In the genomic region with DNA sequence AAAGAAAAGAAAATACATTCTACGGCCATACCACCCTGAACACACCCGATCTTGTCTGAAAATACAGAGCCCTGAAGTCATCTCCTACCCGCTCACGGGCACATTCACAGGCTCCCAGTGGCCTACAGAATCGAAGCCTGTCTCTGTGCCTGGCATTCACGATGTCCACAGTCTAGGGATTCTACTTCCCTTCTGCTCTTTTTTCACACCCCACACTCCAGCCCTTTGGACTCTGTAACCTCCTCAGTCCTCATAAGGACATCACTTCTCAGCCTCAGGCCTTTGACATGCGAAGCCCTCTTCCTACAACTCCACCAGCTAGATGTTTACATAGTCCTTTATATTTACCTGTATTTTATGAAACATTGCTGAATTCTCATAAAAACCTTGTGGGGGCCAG, we compare ENCODE assay signal across 20 cellular contexts.
A peak's percentile ranks its signal among the peaks of the same experiment; 100 is the strongest.
DNase-seq lines count a peak whose midpoint lies in the region; ATAC-seq, FAIRE-seq and TF ChIP-seq lines count a peak whose summit lies in the region.
"Had no signal": no experiment of that assay in that cellular context is flagged by ENCODE, and none has a peak within 500 bp of the region (broad histone marks: within the 10 kb centered on the region; RNA-seq: fewer than 3 reads in every experiment).

No MANE protein-coding gene starts in this region.

- H3K36me3 ChIP-seq in HCT116 (ENCODE audit: control insufficient read depth in 1 of 2, insufficient read depth in 2 of 2, low read length in 2 of 2): no peaks in the 10 kb centered on the region
- H3K36me3 ChIP-seq in astrocyte (ENCODE audit: insufficient read depth, low read length): no peaks in the 10 kb centered on the region
- no peaks in the 10 kb centered on the region for H3K36me3 ChIP-seq in keratinocyte (ENCODE audit: control insufficient read depth in 2 of 2, extremely low read depth in 1 of 2, insufficient read depth in 2 of 2, low read length in 2 of 2)
- no peaks in the 10 kb centered on the region for H3K36me3 ChIP-seq in Karpas-422 (ENCODE audit: insufficient read depth, low read length)
- H3K36me3 ChIP-seq: BE2C had no signal

- no peak for TF ChIP-seq RAD21 in HCT116 (IDR thresholded peaks at IDR 0.05; ENCODE audit: low read depth)

- RAD21 ChIA-PET in HCT116 (lab: Charles Lee; ENCODE audit: low non-redundant PET in 1 of 2, low total read pairs in 2 of 2, uncharacterized antibody in 2 of 2, unreplicated experiment in 2 of 2): no interaction called here

- H3K9ac ChIP-seq in HCT116 (ENCODE audit: low read length) (no peak overlapping the region), astrocyte (ENCODE audit: low read length) (no peak overlapping the region), keratinocyte (ENCODE audit: control insufficient read depth, extremely low read depth, insufficient read depth, low read length) (no peak overlapping the region), Karpas-422 (ENCODE audit: low read length) (no peak overlapping the region)

- CTCF ChIA-PET in HCT116 (lab: Charles Lee): interaction anchor here (1.6 kb wide), 1 partner anchor 31 kb away, joined by 4 read pairs; no protein-coding TSS in a partner anchor

- POLR2A ChIA-PET in HCT116 (lab: Charles Lee): interaction anchor here (1.0 to 1.4 kb wide), 4 partner anchors 9 to 27 kb away, joined by 3 to 5 read pairs (median 5); no protein-coding TSS in a partner anchor

- no peaks in the 10 kb centered on the region for H4K20me1 ChIP-seq in HCT116 (ENCODE audit: insufficient read depth)
- no peaks in the 10 kb centered on the region for H4K20me1 ChIP-seq in astrocyte (ENCODE audit: insufficient read depth, low read length)
- H4K20me1 ChIP-seq in keratinocyte (ENCODE audit: control insufficient read depth, extremely low read depth, insufficient read depth, low read length): no peaks in the 10 kb centered on the region
- H4K20me1 ChIP-seq in Karpas-422 (ENCODE audit: insufficient read depth, low read depth, low read length): no peaks in the 10 kb centered on the region

- TF ChIP-seq POLR2A in HCT116 (IDR thresholded peaks at IDR 0.05; ENCODE audit: borderline replicate concordance, extremely low read depth, insufficient read depth, insufficient read length): no peak

- H2AFZ ChIP-seq in HCT116 (ENCODE audit: low read depth, low read length, poor library complexity, severe bottlenecking): no peak overlapping the region
- no peak overlapping the region for H2AFZ ChIP-seq in astrocyte (ENCODE audit: low read depth, low read length)
- no peak overlapping the region for H2AFZ ChIP-seq in keratinocyte (ENCODE audit: control insufficient read depth, low read length)
- H2AFZ ChIP-seq in Karpas-422 (ENCODE audit: low read length): no peak overlapping the region

- H3K9me3 ChIP-seq in HCT116 (ENCODE audit: control insufficient read depth in 1 of 2, insufficient read depth in 1 of 2, low read depth in 1 of 2, low read length in 2 of 2): no peaks in the 10 kb centered on the region
- no peaks in the 10 kb centered on the region for H3K9me3 ChIP-seq in astrocyte (ENCODE audit: insufficient read depth, low read depth, low read length)
- H3K9me3 ChIP-seq in keratinocyte (ENCODE audit: control insufficient read depth, low read depth, low read length): no peaks in the 10 kb centered on the region
- H3K9me3 ChIP-seq in Karpas-422 (ENCODE audit: low read length): no peaks in the 10 kb centered on the region
- H3K9me3 ChIP-seq: BE2C had no signal

- no peak for FAIRE-seq in astrocyte (lab: Jason Lieb, UNC)
- peak; percentile 17 for FAIRE-seq in keratinocyte (lab: Jason Lieb, UNC)
- FAIRE-seq: H54, RCC 7860 had no signal

- no peaks in the 10 kb centered on the region for H3K9me1 ChIP-seq in keratinocyte (ENCODE audit: control insufficient read depth, extremely low read depth, insufficient read depth, low read length)

- intact Hi-C loops in HCT116 (cut with micrococcal nuclease): no loop called here

- H3K79me2 ChIP-seq in HCT116 (ENCODE audit: insufficient read depth, low read length) (no peaks in the 10 kb centered on the region), astrocyte (ENCODE audit: insufficient read depth, low read length) (no peaks in the 10 kb centered on the region), keratinocyte (ENCODE audit: control insufficient read depth, insufficient read depth, low read length) (no peaks in the 10 kb centered on the region), Karpas-422 (ENCODE audit: low read length) (no peaks in the 10 kb centered on the region)

- peak overlapping the region; percentile 85 for H3K27ac Mint-ChIP-seq in astrocyte (ENCODE audit: unreplicated experiment)

- H3K4me3 Mint-ChIP-seq in astrocyte (ENCODE audit: unreplicated experiment): no peak overlapping the region

- H3K27ac ChIP-seq in HCT116 (ENCODE audit: low read depth, low read length) (no peak overlapping the region), astrocyte (ENCODE audit: low read depth, low read length) (no peak overlapping the region), keratinocyte (ENCODE audit: control insufficient read depth, insufficient read depth, low read length) (no peak overlapping the region), skin epidermis (peak overlapping the region in 18 of 21 experiments; percentile 32 to 81 (median 72)), Karpas-422 (ENCODE audit: low read length) (no peak overlapping the region)

- dilution Hi-C loops in keratinocyte (cut with MboI; ENCODE audit: extremely low pct_ligation_motif_present, low sequenced_read_pairs): no loop called here

- no peaks in the 10 kb centered on the region for H3K36me3 Mint-ChIP-seq in astrocyte (ENCODE audit: low read depth, unreplicated experiment)

- H3K9me3 Mint-ChIP-seq in astrocyte (ENCODE audit: unreplicated experiment): peaks cover 2% of the 10 kb centered on the region

- ATAC-seq in HCT116 (no peak), HG03159 (IDR thresholded peaks at IDR 0.05; ENCODE audit: unreplicated experiment) (no peak), HG02970 (IDR thresholded peaks at IDR 0.05; ENCODE audit: low FRiP score, unreplicated experiment) (no peak)

- no peak for DNase-seq in HCT116 (ENCODE audit: low read depth, low spot score)
- DNase-seq in astrocyte (ENCODE audit: low read depth): no peak
- no peak for DNase-seq in keratinocyte (ENCODE audit: low read depth, low spot score)
- DNase-seq in Karpas-422: no peak
- DNase-seq in activated CD8-positive, alpha-beta memory T cell treated with anti-CD3 and anti-CD28 coated beads, Interleukin-2, amount 50 U/mL, for 48 hours: no peak
- DNase-seq: BE2C, EL, KBM-7, MV-4-11, NCI-H1105 treated with DMSO at 0.1 percent for 48 hours, NCI-H2081, NCI-H2171, NCI-H524 treated with DMSO at 0.1 percent for 48 hours, NCI-H82, SHP77 had no signal

- peaks cover 3 to 35% of the 10 kb centered on the region in 2 experiments for H3K4me1 ChIP-seq in HCT116 (ENCODE audit: control insufficient read depth in 1 of 2, insufficient read depth in 2 of 2, low read length in 2 of 2)
- H3K4me1 ChIP-seq in astrocyte (ENCODE audit: insufficient read depth, low read length): peaks cover 8% of the 10 kb centered on the region
- H3K4me1 ChIP-seq in keratinocyte (ENCODE audit: control insufficient read depth, extremely low read depth, insufficient read depth, low read length): peaks cover 21% of the 10 kb centered on the region
- no peaks in the 10 kb centered on the region for H3K4me1 ChIP-seq in Karpas-422 (ENCODE audit: low read length)
- H3K4me1 ChIP-seq: BE2C had no signal

- H3K27me3 ChIP-seq in HCT116 (ENCODE audit: insufficient read depth, low read length) (no peaks in the 10 kb centered on the region), astrocyte (ENCODE audit: insufficient read depth, low read length) (no peaks in the 10 kb centered on the region), keratinocyte (ENCODE audit: control insufficient read depth, extremely low read depth, insufficient read depth, low read length) (no peaks in the 10 kb centered on the region), Karpas-422 (ENCODE audit: low read length) (no peaks in the 10 kb centered on the region)
- H3K27me3 ChIP-seq: BE2C had no signal

- 0 out of 2 replicates have a peak overlapping the region, but pooled peaks have one; percentile 4 for H3K4me2 ChIP-seq in HCT116 (ENCODE audit: low read length)
- H3K4me2 ChIP-seq in astrocyte (ENCODE audit: low read length): no peak overlapping the region
- H3K4me2 ChIP-seq in keratinocyte (ENCODE audit: control insufficient read depth, extremely low read depth, insufficient read depth, low read depth, low read length): no peak overlapping the region
- no peak overlapping the region for H3K4me2 ChIP-seq in Karpas-422 (ENCODE audit: low read depth, low read length, poor library complexity, severe bottlenecking)

- no peaks in the 10 kb centered on the region for H3K27me3 Mint-ChIP-seq in astrocyte (ENCODE audit: low read depth, unreplicated experiment)

- peaks cover 19% of the 10 kb centered on the region for H3K4me1 Mint-ChIP-seq in astrocyte (ENCODE audit: low read depth, unreplicated experiment)

- H3K9me2 ChIP-seq in HCT116 (ENCODE audit: insufficient read depth): no peaks in the 10 kb centered on the region
- H3K9me2 ChIP-seq in Karpas-422 (replicated peaks; ENCODE audit: insufficient read depth, low read length): no peaks in the 10 kb centered on the region

- H3K4me3 ChIP-seq in HCT116 (replicated peaks in 1 of 2; ENCODE audit: low read depth in 1 of 2, low read length in 2 of 2) (no peak overlapping the region), astrocyte (ENCODE audit: insufficient read depth, low read depth, low read length) (no peak overlapping the region), keratinocyte (ENCODE audit: control insufficient read depth in 2 of 3, extremely low read depth in 1 of 3, insufficient read depth in 2 of 3, low read depth in 1 of 3, low read length in 3 of 3) (no peak overlapping the region), skin epidermis (no peak overlapping the region), Karpas-422 (ENCODE audit: low read length) (no peak overlapping the region)

- BruUV-seq in HCT116 (replicated peaks; lab: Mats Ljungman, UMichigan): no TSS peak

- no peak for TF ChIP-seq CTCF in HCT116 (IDR thresholded peaks at IDR 0.05 in 2 of 3, conservative IDR thresholded peaks at IDR 0.05 in 1 of 3; ENCODE audit: borderline replicate concordance in 1 of 3, insufficient read depth in 1 of 3, low read depth in 2 of 3, low read length in 2 of 3)
- TF ChIP-seq CTCF in astrocyte (IDR thresholded peaks at IDR 0.05; ENCODE audit: insufficient read depth, low read depth, low read length): no peak
- TF ChIP-seq CTCF in keratinocyte (optimal IDR thresholded peaks at IDR 0.05 in 1 of 3, IDR thresholded peaks at IDR 0.05 in 1 of 3, conservative IDR thresholded peaks at IDR 0.05 in 1 of 3; ENCODE audit: extremely low read depth in 1 of 3, insufficient read depth in 2 of 3, low read length in 3 of 3): no peak

TF ChIP-seq in HCT116, 20 proteins besides CTCF, POLR2A, EP300 and RAD21 (continues in another document):
- no peak for TF ChIP-seq EZH2phosphoT487 (IDR thresholded peaks at IDR 0.05; ENCODE audit: borderline replicate concordance)

Comparison
In these comparisons a context has a peak if more than half of its experiments do, and no peak if none do; other contexts are left out.
1. H3K27ac ChIP-seq: peak in skin epidermis (18 of 21); none in HCT116 (single experiment), astrocyte (single experiment), keratinocyte (single experiment) and Karpas-422 (single experiment).